Comparison of ENCODE assay signal across 8 cellular contexts in genomic region chr9:123928471-123929176, GRCh38. TPM values are rescaled to one million over a fixed set of nuclear protein-coding genes. Genes with fewer than 3 reads are reported as not detected.
A peak's percentile ranks its signal among the peaks of the same experiment; 100 is the strongest.
DNase-seq lines count a peak whose midpoint lies in the region; ATAC-seq and TF ChIP-seq lines count a peak whose summit lies in the region.

No MANE protein-coding gene starts in this region.

- H3K4me3 ChIP-seq in WERI-Rb-1 (ENCODE audit: low read depth, low read length) (peak overlapping the region; percentile 89), fibroblast of the aortic adventitia (ENCODE audit: low read depth, low read length) (peak overlapping the region; percentile 76)

- H3K9me3 ChIP-seq in WERI-Rb-1 (ENCODE audit: severe bottlenecking) = peaks cover 7% of the 10 kb centered on the region

- 0 out of 2 replicates have a peak, but pooled peaks cover 3% of the 10 kb centered on the region for H3K36me3 ChIP-seq in WERI-Rb-1

- no peak overlapping the region for H3K27ac ChIP-seq in WERI-Rb-1

- DNase-seq in Right ventricle myocardium inferior (ENCODE audit: missing footprints) (no peak), cardiac septum (ENCODE audit: low spot score) (no peak), WERI-Rb-1 (no peak), fibroblast of the aortic adventitia (ENCODE audit: low read depth) (peak; percentile 74), pons (ENCODE audit: low spot score) (peak; percentile 17), NCI-H2171 treated with DMSO at 0.1 percent for 48 hours (lab: John Stamatoyannopoulos, UW) (no peak), inferior parietal cortex (ENCODE audit: extremely low spot score) (no peak)

- intact Hi-C loops in Right ventricle myocardium inferior (cut with DNase I) (loop anchor here (10.0 kb wide), 1 partner anchor 184 kb away; no protein-coding TSS in a partner anchor), cardiac septum (cut with DNase I) (no loop called here)

- H3K27me3 ChIP-seq in WERI-Rb-1 (ENCODE audit: insufficient read depth, low read depth, severe bottlenecking) = no peaks in the 10 kb centered on the region

- TF ChIP-seq CTCF in WERI-Rb-1 (IDR thresholded peaks at IDR 0.05; ENCODE audit: low read depth, low read length) (no peak), fibroblast of the aortic adventitia (IDR thresholded peaks at IDR 0.05; ENCODE audit: insufficient read depth, low read length) (peak; percentile 18)

- ATAC-seq in Right ventricle myocardium inferior (peak; percentile 45), GM21619 (IDR thresholded peaks at IDR 0.05; ENCODE audit: unreplicated experiment) (no peak)

RNA-seq across cellular contexts. Expression of gene DENND1A, which starts 1.3 kb away (rescaled TPM):
- 13.6 TPM for total RNA-seq in Right ventricle myocardium inferior
- total RNA-seq in cardiac septum = 16.0 TPM
- 13.1 and 27.7 TPM in 2 replicates for total RNA-seq in fibroblast of the aortic adventitia (ENCODE audit: low replicate concordance)

Comparison
In these comparisons a context has a peak if more than half of its experiments do, and no peak if none do; other contexts are left out.
1. DNase-seq: peak in fibroblast of the aortic adventitia (single experiment) and pons (single experiment); none in Right ventricle myocardium inferior (single experiment), cardiac septum (single experiment), WERI-Rb-1 (single experiment), NCI-H2171 treated with DMSO at 0.1 percent for 48 hours (single experiment) and inferior parietal cortex (single experiment).